Comparison of ENCODE assay signal across 7 cellular contexts in the genomic region with DNA sequence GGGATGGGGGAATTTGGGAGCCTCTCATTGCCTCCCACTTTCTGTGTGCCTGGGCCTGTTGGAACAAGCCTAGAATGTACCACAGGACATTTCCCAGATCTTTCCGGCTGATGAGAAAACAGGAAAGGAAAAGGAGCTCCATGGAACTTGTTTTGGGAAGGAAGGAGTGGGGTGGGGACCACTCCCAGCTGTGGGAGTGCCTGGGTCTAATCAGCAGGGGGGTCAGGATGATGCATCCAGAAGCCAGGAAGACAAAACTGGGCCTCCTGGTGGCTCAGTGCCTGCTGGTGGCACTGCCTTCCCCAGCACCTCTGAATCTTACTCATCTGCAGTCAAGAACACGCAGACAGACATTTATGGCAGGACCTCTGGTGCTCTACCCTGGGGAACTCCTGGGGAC. TPM values are rescaled to one million over a fixed set of nuclear protein-coding genes. Genes with fewer than 3 reads are reported as not detected.
DNase-seq lines count a peak whose midpoint lies in the region; ATAC-seq and TF ChIP-seq lines count a peak whose summit lies in the region.
"Had no signal": no experiment of that assay in that cellular context is flagged by ENCODE, and none has a peak within 500 bp of the region (broad histone marks: within the 10 kb centered on the region; RNA-seq: fewer than 3 reads in every experiment).

No MANE protein-coding gene starts in this region.

- H3K27ac ChIP-seq in parathyroid adenoma: peak overlapping the region; percentile 44

- no peak overlapping the region for H3K4me2 ChIP-seq in parathyroid adenoma (ENCODE audit: low read length)

- H3K4me1 Mint-ChIP-seq in chondrocyte (ENCODE audit: low read depth): peaks cover 16% of the 10 kb centered on the region

- DNase-seq in MG63 (peak; percentile 51), chondrocyte (ENCODE audit: low spot score) (no peak), amygdala (lab: John Stamatoyannopoulos, UW) (no peak)

- no peaks in the 10 kb centered on the region for H3K4me1 ChIP-seq in parathyroid adenoma

- TF ChIP-seq CTCF in chondrocyte (IDR thresholded peaks at IDR 0.05): peak; percentile 16
- TF ChIP-seq CTCF in parathyroid adenoma (IDR thresholded peaks at IDR 0.05): no peak

- peak overlapping the region; percentile 42 for H3K27ac Mint-ChIP-seq in chondrocyte (ENCODE audit: unreplicated experiment)

- H2AFZ ChIP-seq in parathyroid adenoma: no peak overlapping the region

- H3K36me3 ChIP-seq in MG63: peaks cover 41% of the 10 kb centered on the region
- H3K36me3 ChIP-seq in parathyroid adenoma (ENCODE audit: control insufficient read depth, insufficient read depth, low read length): no peaks in the 10 kb centered on the region

- H3K4me3 ChIP-seq in MG63: no peak overlapping the region
- no peak overlapping the region for H3K4me3 ChIP-seq in parathyroid adenoma (ENCODE audit: low read depth, low read length)

- H3K27me3 Mint-ChIP-seq in chondrocyte (ENCODE audit: low read depth): no peaks in the 10 kb centered on the region

- no peaks in the 10 kb centered on the region for H3K9me3 Mint-ChIP-seq in chondrocyte (ENCODE audit: low read depth)

- no peaks in the 10 kb centered on the region for H3K79me2 ChIP-seq in parathyroid adenoma

- peaks cover 12% of the 10 kb centered on the region for H3K36me3 Mint-ChIP-seq in chondrocyte (ENCODE audit: low read depth)

- no peak overlapping the region for H3K9ac ChIP-seq in parathyroid adenoma

- no peaks in the 10 kb centered on the region for H3K27me3 ChIP-seq in MG63
- no peaks in the 10 kb centered on the region for H3K27me3 ChIP-seq in parathyroid adenoma (ENCODE audit: control insufficient read depth, insufficient read depth, low read length)

- no peak overlapping the region for H3K4me3 Mint-ChIP-seq in chondrocyte (ENCODE audit: unreplicated experiment)

- ATAC-seq in GM21737 (IDR thresholded peaks at IDR 0.05; ENCODE audit: unreplicated experiment) (no peak), GM19395 (IDR thresholded peaks at IDR 0.05; ENCODE audit: unreplicated experiment) (no peak)

- H3K9me3 ChIP-seq in MG63 (no peaks in the 10 kb centered on the region), parathyroid adenoma (ENCODE audit: control insufficient read depth, low read length) (no peaks in the 10 kb centered on the region)

RNA-seq across cellular contexts. Expression of gene SMIM33, which starts 2.8 kb away (rescaled TPM):
- total RNA-seq in MG63 (2014; rRNA removed; shearing (Covaris generic); ENCODE audit: low replicate concordance): not detected in 2 replicates
- not detected in 3 replicates for total RNA-seq in chondrocyte
- total RNA-seq: urinary bladder had no signal

RNA-seq across cellular contexts. Expression of gene STING1, which starts 9.0 kb away (rescaled TPM):
- total RNA-seq in MG63 (2014; rRNA removed; shearing (Covaris generic); ENCODE audit: low replicate concordance): 45.6 and 54.5 TPM in 2 replicates
- total RNA-seq in chondrocyte: 26.6 to 59.2 TPM (median 58.4 TPM) in 3 replicates

RNA-seq across cellular contexts. Expression of gene ECSCR, which starts 11.0 kb away (rescaled TPM):
- 0.63 and 0.74 TPM in 2 replicates for total RNA-seq in MG63 (2014; rRNA removed; shearing (Covaris generic); ENCODE audit: low replicate concordance)
- 0.62 TPM in 1 of 3 replicates, not detected in the others for total RNA-seq in chondrocyte

RNA-seq across cellular contexts. Expression of gene DNAJC18, which starts 34.2 kb away (rescaled TPM):
- total RNA-seq in MG63 (2014; rRNA removed; shearing (Covaris generic); ENCODE audit: low replicate concordance): not detected in 2 replicates
- 17.4 to 27.0 TPM (median 25.6 TPM) in 3 replicates for total RNA-seq in chondrocyte
